16 cellular contexts compared by ENCODE assay signal in the genomic region with DNA sequence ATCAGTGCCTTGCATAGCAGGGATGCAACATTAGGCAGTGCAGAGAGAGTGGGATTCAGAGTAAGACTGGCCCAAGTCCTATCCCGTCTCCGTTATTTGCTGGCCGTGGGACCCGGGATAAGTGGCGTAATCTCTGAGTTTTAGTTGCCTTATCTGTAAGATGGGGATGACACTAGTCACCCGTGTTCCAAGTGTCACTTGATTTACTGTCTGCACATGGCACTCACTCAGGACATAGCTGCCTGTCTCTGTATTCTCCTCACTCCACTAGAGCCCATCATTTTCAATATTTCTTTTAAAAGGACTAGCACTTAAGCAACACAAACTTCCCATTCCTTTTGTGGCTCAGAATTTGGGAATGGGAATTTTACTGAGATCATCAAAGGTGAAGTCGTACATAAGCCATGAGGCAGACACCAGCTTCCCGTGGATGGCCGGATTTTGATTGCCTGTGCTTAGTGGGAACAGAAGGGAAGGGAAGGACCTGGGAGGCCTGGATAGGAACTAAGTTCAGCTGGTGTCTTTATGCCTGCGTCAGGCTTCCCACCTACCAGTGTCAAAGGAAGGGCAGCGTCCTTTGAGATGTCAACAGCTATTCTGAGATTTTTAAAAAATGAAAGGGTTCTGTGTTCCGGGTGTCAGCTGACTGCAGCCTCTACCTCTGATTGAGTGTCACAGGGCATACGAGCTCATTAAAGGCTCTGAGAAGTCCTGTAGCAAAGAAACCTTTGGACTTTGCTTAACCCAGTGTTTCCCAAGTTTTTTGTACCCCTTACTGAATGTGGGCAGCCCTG.
A peak's percentile ranks its signal among the peaks of the same experiment; 100 is the strongest.
DNase-seq lines count a peak whose midpoint lies in the region; ATAC-seq and TF ChIP-seq lines count a peak whose summit lies in the region.
"Had no signal": no experiment of that assay in that cellular context is flagged by ENCODE, and none has a peak within 500 bp of the region (broad histone marks: within the 10 kb centered on the region; RNA-seq: fewer than 3 reads in every experiment).

No MANE protein-coding gene starts in this region.

- H3K27ac ChIP-seq in coronary artery = peak overlapping the region; percentile 12 to 41
- H3K27ac ChIP-seq in osteoblast (ENCODE audit: low read depth, low read length) = no peak overlapping the region
- H3K27ac ChIP-seq in tibial artery = peak overlapping the region; percentile 65 to 67

- no peaks in the 10 kb centered on the region for H3K79me2 ChIP-seq in osteoblast (ENCODE audit: insufficient read depth, low read length)

- H3K9me3 ChIP-seq in osteoblast (ENCODE audit: low read depth, low read length) (no peaks in the 10 kb centered on the region), tibial artery (no peaks in the 10 kb centered on the region)
- H3K9me3 ChIP-seq: BE2C, MG63 had no signal

- peak overlapping the region; percentile 29 for H3K4me2 ChIP-seq in osteoblast (ENCODE audit: insufficient read depth, low read length)

- no peak overlapping the region for H2AFZ ChIP-seq in osteoblast (ENCODE audit: low read length)

- no peaks in the 10 kb centered on the region for H3K27me3 ChIP-seq in osteoblast (ENCODE audit: insufficient read depth, low read length)
- no peaks in the 10 kb centered on the region for H3K27me3 ChIP-seq in tibial artery
- H3K27me3 ChIP-seq: BE2C, MG63 had no signal

- intact Hi-C loops in tibial artery (cut with DNase I; ENCODE audit: low total_unique reads) = no loop called here

- no peak for TF ChIP-seq CTCF in coronary artery (IDR thresholded peaks at IDR 0.05)
- TF ChIP-seq CTCF in osteoblast (IDR thresholded peaks at IDR 0.05; ENCODE audit: extremely low read depth, low read depth, low read length) = no peak
- no peak for TF ChIP-seq CTCF in tibial artery (IDR thresholded peaks at IDR 0.05)

- ATAC-seq in GM21367 (IDR thresholded peaks at IDR 0.05; ENCODE audit: unreplicated experiment) = no peak

- peaks cover 29% of the 10 kb centered on the region for H4K20me1 ChIP-seq in osteoblast (ENCODE audit: insufficient read depth, low read length)

- H3K36me3 ChIP-seq in osteoblast (ENCODE audit: insufficient read depth, low read length) (no peaks in the 10 kb centered on the region), tibial artery (no peaks in the 10 kb centered on the region)
- H3K36me3 ChIP-seq: BE2C, MG63 had no signal

- H3K4me1 ChIP-seq in osteoblast (ENCODE audit: insufficient read depth, low read length) = peaks cover 18% of the 10 kb centered on the region
- peaks cover 0 to 28% (median 16%) of the 10 kb centered on the region in 4 donors for H3K4me1 ChIP-seq in tibial artery

- H3K4me3 ChIP-seq in coronary artery = no peak overlapping the region
- H3K4me3 ChIP-seq in osteoblast (ENCODE audit: insufficient read depth, low read length) = no peak overlapping the region
- H3K4me3 ChIP-seq in tibial artery = no peak overlapping the region
- H3K4me3 ChIP-seq: MG63 had no signal

- DNase-seq in SK-N-DZ (ENCODE audit: low spot score) (peak; percentile 45), coronary artery (ENCODE audit: low spot score) (no peak), osteoblast (ENCODE audit: insufficient read length, low spot score, missing footprints) (peak; percentile 47), tibial artery (no peak), NCI-H1092 treated with DMSO at 0.1 percent for 48 hours (lab: John Stamatoyannopoulos, UW) (no peak), AML-193 (lab: John Stamatoyannopoulos, UW) (no peak)
- DNase-seq: BE2C; Calu3; CD4-positive, alpha-beta T cell; Karpas-422; NCI-H1092; NCI-H345; NCI-H69; NK-92 treated with Interleukin-12 subunit alpha and Interleukin-12 subunit beta, amount 100 ng/mL, for 24 hours had no signal

Comparison
In these comparisons a context has a peak if more than half of its experiments do, and no peak if none do; other contexts are left out.
1. DNase-seq: peak in SK-N-DZ (single experiment) and osteoblast (single experiment); none in coronary artery (single experiment), tibial artery (0 of 2), NCI-H1092 treated with DMSO at 0.1 percent for 48 hours (single experiment) and AML-193 (0 of 2).